ENCODE assay signal across 7 cellular contexts in the genomic region with DNA sequence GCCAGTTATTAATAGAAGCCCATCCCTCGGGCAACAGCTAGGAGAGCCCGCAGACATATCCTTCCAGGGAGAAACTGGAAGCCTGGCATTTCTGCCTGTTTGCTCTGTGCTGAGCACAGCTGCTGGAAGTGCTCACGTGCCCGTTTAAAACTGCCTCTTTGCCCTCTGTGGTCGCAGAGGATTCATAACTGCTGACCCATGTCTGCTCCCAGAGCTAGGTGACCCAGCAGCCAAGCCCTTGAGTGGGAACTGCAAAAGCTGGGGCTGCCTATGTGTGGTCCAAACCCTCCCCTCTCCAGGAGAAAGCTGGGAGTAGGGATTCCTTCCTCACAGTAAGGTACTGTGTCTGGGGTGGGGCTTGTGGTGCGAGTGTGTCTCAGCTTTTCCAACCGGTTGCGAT. TPM values are rescaled to one million over a fixed set of nuclear protein-coding genes. Genes with fewer than 3 reads are reported as not detected.
DNase-seq lines count a peak whose midpoint lies in the region; ATAC-seq, FAIRE-seq and TF ChIP-seq lines count a peak whose summit lies in the region.
"Not testable (repeated sequence)": the region's sequence is repeated elsewhere in the genome, so short reads cannot be mapped to it uniquely, and the experiment has no call there.

No MANE protein-coding gene starts in this region.

- intact Hi-C loops in pancreas (cut with DNase I), result not testable (repeated sequence)

- peaks cover 15% of the 10 kb centered on the region for H3K27me3 Mint-ChIP-seq in WTC11 (ENCODE audit: low read depth)

- H3K9me3 Mint-ChIP-seq in WTC11, result not testable (repeated sequence)

- POLR2A ChIA-PET in WTC11 (lab: Charles Lee), result not testable (repeated sequence)

- peak; percentile 65 for DNase-seq in DMS53 treated with DMSO at 0.1 percent for 48 hours (lab: John Stamatoyannopoulos, UW; ENCODE audit: unreplicated experiment)
- peak; percentile 33 for DNase-seq in NCI-H146 treated with DMSO at 0.1 percent for 48 hours (lab: John Stamatoyannopoulos, UW; ENCODE audit: unreplicated experiment)
- DNase-seq in NCI-H69 (lab: John Stamatoyannopoulos, UW), result peak; percentile 94
- DNase-seq in WTC11 (ENCODE audit: low spot score); pancreas: not testable (repeated sequence)
- peak; percentile 22 for DNase-seq in iris pigment epithelial cell (ENCODE audit: low read depth)

- 63 to 78% methylated on average over 7 to 8 of the region's 8 CpGs for WGBS in pancreas, 2 donors

- ATAC-seq in HG03354 (IDR thresholded peaks at IDR 0.05; ENCODE audit: poor library complexity, severe bottlenecking, unreplicated experiment), result peak; percentile 22
- ATAC-seq in WTC11, result peak; percentile 72
- peak in 3 of 4 donors; percentile 12 to 71 (median 69) for ATAC-seq in pancreas

- not testable (repeated sequence) for H3K4me3 ChIP-seq in pancreas

- H3K4me3 Mint-ChIP-seq in WTC11, result not testable (repeated sequence)

- H3K27ac ChIP-seq in pancreas, result not testable (repeated sequence)

- peaks cover 15% of the 10 kb centered on the region for H3K36me3 Mint-ChIP-seq in WTC11

- H3K27ac Mint-ChIP-seq in WTC11, result not testable (repeated sequence)

- peaks cover 24% of the 10 kb centered on the region for H3K4me1 Mint-ChIP-seq in WTC11

- FAIRE-seq in pancreas (lab: Jason Lieb, UNC), result not testable (repeated sequence)

- H3K36me3 ChIP-seq in pancreas, result not testable (repeated sequence)

- TF ChIP-seq CTCF in WTC11 (IDR thresholded peaks at IDR 0.05); pancreas (IDR thresholded peaks at IDR 0.05): not testable (repeated sequence)

- not testable (repeated sequence) for H3K27me3 ChIP-seq in pancreas

- not testable (repeated sequence) for H3K4me1 ChIP-seq in pancreas

- H3K9me3 ChIP-seq in pancreas, result not testable (repeated sequence)

- CTCF ChIA-PET in WTC11 (lab: Charles Lee), result not testable (repeated sequence)

RNA-seq across cellular contexts. Expression of a gene that starts 14.6 kb away (rescaled TPM):
- total RNA-seq in WTC11 (2021) (3.9 to 4.4 TPM (median 4.3 TPM) in 3 replicates), pancreas (1 to 10 TPM; 1.1 to 2.9 (median 2.1) TPM)
- 1 to 10 TPM; 3.4 to 7.7 TPM for polyA plus RNA-seq in pancreas

RNA-seq across cellular contexts. Expression of a gene that starts 54.0 kb away (rescaled TPM):
- total RNA-seq in WTC11 (2021) (0.50 to 1.3 TPM (median 0.72 TPM) in 3 replicates), pancreas (1 to 10 TPM; 1.5 to 2.8 (median 1.8) TPM)
- 1 to 10 TPM; 3.5 to 5.4 TPM for polyA plus RNA-seq in pancreas

Comparison
In these comparisons a context has a peak if more than half of its experiments do, and no peak if none do; other contexts are left out.
1. ATAC-seq: peak in every context shown above with its lines; median percentile 72 in WTC11; 69 in pancreas; 22 in HG03354.